ENCODE assay signal across 8 cellular contexts in the genomic region with DNA sequence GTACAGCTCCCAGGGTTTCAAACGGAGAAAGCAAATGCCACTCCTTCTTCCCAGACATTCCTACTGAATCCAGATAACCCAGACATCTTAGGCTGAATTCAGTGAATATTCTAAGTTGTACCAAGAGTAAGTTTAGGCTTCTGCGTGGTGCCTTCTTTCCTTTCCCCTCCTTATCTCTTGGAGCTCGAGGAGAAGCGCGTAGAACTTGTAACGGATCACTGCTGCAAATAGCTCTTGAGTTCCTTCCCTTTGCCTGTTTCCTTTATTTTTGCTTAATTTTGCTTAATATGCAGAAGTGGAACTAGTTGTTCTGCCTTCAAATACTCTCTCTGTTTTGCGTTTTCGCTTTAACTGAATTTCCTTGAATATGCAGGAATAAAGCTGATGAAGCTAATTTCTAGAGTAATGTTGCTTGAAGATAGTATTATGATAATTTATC. TPM values are rescaled to one million over a fixed set of nuclear protein-coding genes. Genes with fewer than 3 reads are reported as not detected.
DNase-seq lines count a peak whose midpoint lies in the region; ATAC-seq, FAIRE-seq and TF ChIP-seq lines count a peak whose summit lies in the region.

No MANE protein-coding gene starts in this region.

- H3K36me3 ChIP-seq in KMS-11 (ENCODE audit: insufficient read depth) (no peaks in the 10 kb centered on the region), keratinocyte (ENCODE audit: control insufficient read depth in 2 of 2, extremely low read depth in 1 of 2, insufficient read depth in 2 of 2, low read length in 2 of 2) (peaks cover 3 to 7% of the 10 kb centered on the region in 2 experiments), subcutaneous abdominal adipose tissue (ENCODE audit: control insufficient read depth in 5 of 5, insufficient read depth in 5 of 5, low read length in 5 of 5) (no peaks in the 10 kb centered on the region)

- peak overlapping the region; percentile 89 to 99 (median 94) for H3K27ac Mint-ChIP-seq in CD14-positive monocyte
- H3K27ac Mint-ChIP-seq in activated naive CD8-positive, alpha-beta T cell treated with anti-CD3 and anti-CD28 coated beads, Interleukin-2, amount 50 U/mL, for 24 hours = peak overlapping the region; percentile 94

- DNase-seq in CD14-positive monocyte (ENCODE audit: low spot score) (no peak), keratinocyte (ENCODE audit: low read depth, low spot score) (no peak), NCI-H446 treated with DMSO at 0.1 percent for 48 hours (lab: John Stamatoyannopoulos, UW) (no peak)
- no peak for DNase-seq in activated naive CD8-positive, alpha-beta T cell treated with anti-CD3 and anti-CD28 coated beads, Interleukin-2, amount 50 U/mL, for 24 hours

- TF ChIP-seq CTCF in CD14-positive monocyte (IDR thresholded peaks at IDR 0.05) (no peak), KMS-11 (conservative IDR thresholded peaks at IDR 0.05; ENCODE audit: low read depth, low read length) (no peak), keratinocyte (optimal IDR thresholded peaks at IDR 0.05 in 1 of 3, IDR thresholded peaks at IDR 0.05 in 1 of 3, conservative IDR thresholded peaks at IDR 0.05 in 1 of 3; ENCODE audit: extremely low read depth in 1 of 3, insufficient read depth in 2 of 3, low read length in 3 of 3) (no peak)

- H3K4me1 Mint-ChIP-seq in CD14-positive monocyte = peaks cover 61% of the 10 kb centered on the region
- H3K4me1 Mint-ChIP-seq in activated naive CD8-positive, alpha-beta T cell treated with anti-CD3 and anti-CD28 coated beads, Interleukin-2, amount 50 U/mL, for 24 hours = peaks cover 40% of the 10 kb centered on the region

- H3K27me3 Mint-ChIP-seq in CD14-positive monocyte (ENCODE audit: low read depth in 3 of 3) = peaks cover 0 to 5% (median 0%) of the 10 kb centered on the region in 3 donors
- H3K27me3 Mint-ChIP-seq in activated naive CD8-positive, alpha-beta T cell treated with anti-CD3 and anti-CD28 coated beads, Interleukin-2, amount 50 U/mL, for 24 hours = no peaks in the 10 kb centered on the region

- no peaks in the 10 kb centered on the region for H4K20me1 ChIP-seq in KMS-11 (ENCODE audit: insufficient read depth)
- H4K20me1 ChIP-seq in keratinocyte (ENCODE audit: control insufficient read depth, extremely low read depth, insufficient read depth, low read length) = no peaks in the 10 kb centered on the region

- ATAC-seq in activated naive CD8-positive, alpha-beta T cell treated with anti-CD3 and anti-CD28 coated beads, Interleukin-2, amount 50 U/mL, for 24 hours = no peak
- ATAC-seq in HG03565 (IDR thresholded peaks at IDR 0.05; ENCODE audit: unreplicated experiment) = no peak
- no peak for ATAC-seq in GM21390 (IDR thresholded peaks at IDR 0.05; ENCODE audit: unreplicated experiment)

- FAIRE-seq in keratinocyte (lab: Jason Lieb, UNC) = no peak

- H3K4me3 ChIP-seq in KMS-11 (IDR thresholded peaks at IDR 0.05; ENCODE audit: insufficient read depth, low read depth, low read length) = no peak overlapping the region
- peak overlapping the region; percentile 74 to 96 (median 84) for H3K4me3 ChIP-seq in keratinocyte (ENCODE audit: control insufficient read depth in 2 of 3, extremely low read depth in 1 of 3, insufficient read depth in 2 of 3, low read depth in 1 of 3, low read length in 3 of 3)
- peak overlapping the region; percentile 84 to 99 (median 90) for H3K4me3 ChIP-seq in subcutaneous abdominal adipose tissue (ENCODE audit: low read depth in 1 of 5, low read length in 5 of 5)

- dilution Hi-C loops in keratinocyte (cut with MboI; ENCODE audit: extremely low pct_ligation_motif_present, low sequenced_read_pairs) = no loop called here

- H3K79me2 ChIP-seq in KMS-11 (ENCODE audit: insufficient read depth, low read depth) (no peaks in the 10 kb centered on the region), keratinocyte (ENCODE audit: control insufficient read depth, insufficient read depth, low read length) (peaks cover 69% of the 10 kb centered on the region)

- H3K4me3 Mint-ChIP-seq in CD14-positive monocyte = peak overlapping the region; percentile 96 to 98
- H3K4me3 Mint-ChIP-seq in activated naive CD8-positive, alpha-beta T cell treated with anti-CD3 and anti-CD28 coated beads, Interleukin-2, amount 50 U/mL, for 24 hours = peak overlapping the region; percentile 82

- H3K27me3 ChIP-seq in KMS-11 (ENCODE audit: insufficient read depth, low read depth) (no peaks in the 10 kb centered on the region), keratinocyte (ENCODE audit: control insufficient read depth, extremely low read depth, insufficient read depth, low read length) (no peaks in the 10 kb centered on the region), subcutaneous abdominal adipose tissue (ENCODE audit: control insufficient read depth in 5 of 5, insufficient read depth in 4 of 5, low read length in 5 of 5) (no peaks in the 10 kb centered on the region)

- peak overlapping the region; percentile 88 for H3K4me2 ChIP-seq in KMS-11
- peak overlapping the region; percentile 94 for H3K4me2 ChIP-seq in keratinocyte (ENCODE audit: control insufficient read depth, extremely low read depth, insufficient read depth, low read depth, low read length)

- H3K9me1 ChIP-seq in keratinocyte (ENCODE audit: control insufficient read depth, extremely low read depth, insufficient read depth, low read length) = no peaks in the 10 kb centered on the region

- intact Hi-C loops in CD14-positive monocyte (cut with micrococcal nuclease) = loop anchor here (1.0 to 10.0 kb wide), 5 partner anchors 60 to 150 kb away; a partner anchor contains a TSS

- H3K36me3 Mint-ChIP-seq in CD14-positive monocyte = peaks cover 0 to 2% of the 10 kb centered on the region in 2 donors
- no peaks in the 10 kb centered on the region for H3K36me3 Mint-ChIP-seq in activated naive CD8-positive, alpha-beta T cell treated with anti-CD3 and anti-CD28 coated beads, Interleukin-2, amount 50 U/mL, for 24 hours (ENCODE audit: low read depth)

- H2AFZ ChIP-seq in KMS-11 (ENCODE audit: low read depth) (peak overlapping the region; percentile 87; the same call in 1 of the 2 replicates), keratinocyte (ENCODE audit: control insufficient read depth, low read length) (no peak overlapping the region)

- H3K4me1 ChIP-seq in KMS-11 (ENCODE audit: low read depth, poor library complexity, severe bottlenecking) = peaks cover 19% of the 10 kb centered on the region
- peaks cover 52% of the 10 kb centered on the region for H3K4me1 ChIP-seq in keratinocyte (ENCODE audit: control insufficient read depth, extremely low read depth, insufficient read depth, low read length)
- peaks cover 3 to 46% (median 33%) of the 10 kb centered on the region in 5 donors for H3K4me1 ChIP-seq in subcutaneous abdominal adipose tissue (ENCODE audit: control insufficient read depth in 5 of 5, insufficient read depth in 5 of 5, low read length in 5 of 5)

- H3K9ac ChIP-seq in KMS-11 = no peak overlapping the region; the same call in 1 of the 2 replicates
- peak overlapping the region; percentile 93 for H3K9ac ChIP-seq in keratinocyte (ENCODE audit: control insufficient read depth, extremely low read depth, insufficient read depth, low read length)
- peak overlapping the region; percentile 0 to 96 (median 83) for H3K9ac ChIP-seq in subcutaneous abdominal adipose tissue (ENCODE audit: low read length in 5 of 5)

- H3K9me3 Mint-ChIP-seq in CD14-positive monocyte = no peaks in the 10 kb centered on the region
- H3K9me3 Mint-ChIP-seq in activated naive CD8-positive, alpha-beta T cell treated with anti-CD3 and anti-CD28 coated beads, Interleukin-2, amount 50 U/mL, for 24 hours = no peaks in the 10 kb centered on the region

- H3K9me3 ChIP-seq in keratinocyte (ENCODE audit: control insufficient read depth, low read depth, low read length) (no peaks in the 10 kb centered on the region), subcutaneous abdominal adipose tissue (ENCODE audit: control insufficient read depth in 5 of 5, low read length in 5 of 5) (no peaks in the 10 kb centered on the region)

- no peak overlapping the region for H3K27ac ChIP-seq in KMS-11
- peak overlapping the region; percentile 91 for H3K27ac ChIP-seq in keratinocyte (ENCODE audit: control insufficient read depth, insufficient read depth, low read length)
- H3K27ac ChIP-seq in subcutaneous abdominal adipose tissue (ENCODE audit: low read depth, low read length) = peak overlapping the region; percentile 63

RNA-seq across cellular contexts. Expression of a gene that starts 1.0 kb away (rescaled TPM):
- polyA plus RNA-seq in CD14-positive monocyte (1 to 10 TPM; 6.5 to 9.1 TPM), keratinocyte (12.7 to 18.6 TPM (median 17.0 TPM) in 3 replicates)
- polyA plus RNA-seq in keratinocyte (2011; ENCODE audit: low read depth) = 17.6 TPM
- 8.4 and 9.9 TPM in 2 replicates for polyA plus RNA-seq in keratinocyte (2011; cell fraction: cytosol; rRNA removed)
- polyA plus RNA-seq in keratinocyte (2011; cell fraction: nucleus; rRNA removed) = 39.7 and 42.2 TPM in 2 replicates
- 13.8 and 14.0 TPM in 2 replicates for polyA plus RNA-seq in keratinocyte (2012; ENCODE audit: low replicate concordance)
- 24.8 to 50.3 TPM (median 36.8 TPM) in 3 replicates for polyA minus RNA-seq in keratinocyte
- 14.0 TPM for polyA minus RNA-seq in keratinocyte (2011; cell fraction: cytosol; rRNA and poly(A)+ RNA removed)
- 40.6 and 81.8 TPM in 2 replicates for polyA minus RNA-seq in keratinocyte (2011; cell fraction: nucleus; rRNA and poly(A)+ RNA removed)
